Comparison of ENCODE assay signal across 11 cellular contexts in the genomic region with DNA sequence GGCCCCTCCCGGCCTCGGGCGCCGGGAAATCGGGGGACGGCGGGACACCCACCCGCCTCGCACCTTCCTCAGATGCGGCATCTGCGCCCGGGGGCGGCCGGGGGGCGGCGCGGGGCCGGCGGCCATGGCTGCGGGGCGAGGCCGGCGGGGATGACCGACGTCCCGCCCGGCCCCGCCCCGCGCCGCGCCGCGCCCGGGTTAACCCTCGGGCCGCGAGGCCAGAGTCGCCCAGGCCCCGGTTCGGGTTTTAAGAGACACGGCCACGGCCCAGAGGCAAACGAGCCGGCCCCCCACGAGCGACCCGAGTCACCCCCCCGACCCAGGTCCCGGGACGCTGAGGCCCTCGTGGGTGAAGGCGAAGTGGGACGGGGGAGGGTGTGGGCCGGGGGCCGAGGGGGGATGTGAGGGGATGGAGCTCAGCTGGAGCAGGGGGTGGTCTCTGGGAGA. TPM values are rescaled to one million over a fixed set of nuclear protein-coding genes. Genes with fewer than 3 reads are reported as not detected.
A peak's percentile ranks its signal among the peaks of the same experiment; 100 is the strongest.
DNase-seq lines count a peak whose midpoint lies in the region; ATAC-seq, FAIRE-seq and TF ChIP-seq lines count a peak whose summit lies in the region.
"Had no signal": no experiment of that assay in that cellular context is flagged by ENCODE, and none has a peak within 500 bp of the region (broad histone marks: within the 10 kb centered on the region; RNA-seq: fewer than 3 reads in every experiment).

A gene (minus strand): TSS at position 159 of the 447 bp plus-strand sequence. CDS start 33 bp downstream, at position 126.

- TF ChIP-seq CTCF in HepG2 (CRISPR knock-in tag; IDR thresholded peaks at IDR 0.05) (no peak), right lobe of liver (IDR thresholded peaks at IDR 0.05) (no peak), H1 (IDR thresholded peaks at IDR 0.05; ENCODE audit: control extremely low read depth in 1 of 3, insufficient read depth in 1 of 3, low read depth in 1 of 3, low read length in 3 of 3) (no peak)

- no peak within 1 kb of the TSS for H3K56ac ChIP-seq in H1 (replicated peaks; ENCODE audit: insufficient read length, low read depth, low read length)

- H3K4me3 ChIP-seq in HepG2 (replicated peaks in 1 of 3; ENCODE audit: insufficient read depth in 1 of 3, low read depth in 2 of 3, low read length in 3 of 3) (peak within 1 kb of the TSS in 2 of 3 experiments; percentile 42 to 59; a peak in 3 of 6 replicates), right lobe of liver (peak within 1 kb of the TSS in 1 of 3 donors; percentile 26), H1 (ENCODE audit: extremely low read depth in 1 of 4, insufficient read depth in 2 of 4, low read depth in 3 of 4, low read length in 4 of 4) (peak within 1 kb of the TSS; percentile 30 to 65 (median 49)), mucosa of rectum (ENCODE audit: low read length in 2 of 2) (peak within 1 kb of the TSS; percentile 44 to 51)

- H3K27me3 ChIP-seq in HepG2 (ENCODE audit: control insufficient read depth in 1 of 2, insufficient read depth in 2 of 2, low read length in 2 of 2) (peaks cover 12 to 70% of the 10 kb centered on the region in 2 experiments), right lobe of liver (peaks cover 0 to 14% of the 10 kb centered on the region in 2 donors), H1 (replicated peaks in 1 of 4; ENCODE audit: control insufficient read depth in 3 of 4, extremely low read depth in 1 of 4, insufficient read depth in 3 of 4, low read length in 3 of 4) (peaks cover 13 to 42% (median 36%) of the 10 kb centered on the region in 4 experiments), mucosa of rectum (ENCODE audit: control insufficient read depth in 2 of 2, insufficient read depth in 2 of 2, low read length in 2 of 2) (peaks cover 8% of the 10 kb centered on the region in 2 donors)

- CTCF ChIA-PET in HepG2 (lab: Yijun Ruan, JAX; ENCODE audit: low intra/inter-chr PET ratio, low total read pairs), result no interaction called here
- CTCF ChIA-PET in H1 (lab: Charles Lee; ENCODE audit: partially characterized antibody), result no interaction called here

- no peak within 1 kb of the TSS for H3K4ac ChIP-seq in H1 (replicated peaks; ENCODE audit: insufficient read length, low read depth, low read length)

- no peak for TF ChIP-seq EP300 in HepG2 (IDR thresholded peaks at IDR 0.05; ENCODE audit: low read depth in 2 of 2, low read length in 2 of 2)
- no peak for TF ChIP-seq EP300 in HepG2 (CRISPR knock-in tag; IDR thresholded peaks at IDR 0.05; ENCODE audit: borderline replicate concordance)
- no peak for TF ChIP-seq EP300 in H1 (IDR thresholded peaks at IDR 0.05; ENCODE audit: borderline replicate concordance in 1 of 2, low read depth in 2 of 2, low read length in 2 of 2)

- no peak within 1 kb of the TSS for H4K91ac ChIP-seq in H1 (replicated peaks; ENCODE audit: insufficient read length, low read length)

- H2AFZ ChIP-seq in HepG2 (ENCODE audit: low read length) (no peak within 1 kb of the TSS), H1 (ENCODE audit: low read length) (peak within 1 kb of the TSS; percentile 20; the same call in 1 of the 2 replicates)

- H2BK12ac ChIP-seq in H1 (ENCODE audit: low read depth, low read length), result no peak within 1 kb of the TSS

- H3K9ac ChIP-seq in HepG2 (ENCODE audit: insufficient read depth, low read depth, low read length), result no peak within 1 kb of the TSS
- no peak within 1 kb of the TSS for H3K9ac ChIP-seq in H1 (replicated peaks in 1 of 4; ENCODE audit: extremely low read depth in 1 of 4, low read depth in 3 of 4, low read length in 3 of 4)
- H3K9ac ChIP-seq in mucosa of rectum (ENCODE audit: low read depth in 1 of 2, low read length in 2 of 2), result peak within 1 kb of the TSS in 1 of 2 donors; percentile 51

- no peak for FAIRE-seq in HepG2 (lab: Jason Lieb, UNC)
- no peak for FAIRE-seq in H1 (lab: Jason Lieb, UNC)

- H2AK5ac ChIP-seq in H1 (ENCODE audit: low read depth, low read length), result no peak within 1 kb of the TSS

- H2BK5ac ChIP-seq in H1 (ENCODE audit: low read depth, low read length), result no peak within 1 kb of the TSS

- POLR2A ChIA-PET in HepG2 (lab: Yijun Ruan, JAX) (interaction anchor here (0.6 kb wide), 1 partner anchor 77 kb away, joined by 3 read pairs; a partner anchor contains a TSS), H1 (lab: Charles Lee; ENCODE audit: partially characterized antibody) (interaction anchor here (0.6 to 2.7 kb wide), 3 partner anchors 9 to 24 kb away, joined by 3 to 6 read pairs (median 4); no protein-coding TSS in a partner anchor)

- no peak within 1 kb of the TSS for H4K5ac ChIP-seq in H1 (ENCODE audit: insufficient read length, low read depth, low read length)

- H3K9me3 ChIP-seq in HepG2 (ENCODE audit: low read length), result no peaks in the 10 kb centered on the region
- no peaks in the 10 kb centered on the region for H3K9me3 ChIP-seq in right lobe of liver
- H3K9me3 ChIP-seq in H1 (ENCODE audit: insufficient read depth in 2 of 2, low read depth in 1 of 2, low read length in 1 of 2), result no peaks in the 10 kb centered on the region
- no peaks in the 10 kb centered on the region for H3K9me3 ChIP-seq in mucosa of rectum (ENCODE audit: control insufficient read depth in 2 of 2, low read length in 2 of 2)

- H3K4me1 ChIP-seq in HepG2 (ENCODE audit: insufficient read depth, low read length) (peaks cover 24% of the 10 kb centered on the region), right lobe of liver (peaks cover 0 to 5% (median 0%) of the 10 kb centered on the region in 4 donors), H1 (replicated peaks in 1 of 4; ENCODE audit: control insufficient read depth in 3 of 4, insufficient read depth in 4 of 4, low read length in 3 of 4) (peaks cover 0 to 6% (median 4%) of the 10 kb centered on the region in 4 experiments; a peak in 5 of 7 replicates), mucosa of rectum (ENCODE audit: control insufficient read depth in 2 of 2, insufficient read depth in 2 of 2, low read length in 2 of 2) (peaks cover 10 to 12% of the 10 kb centered on the region in 2 donors)

- 6% methylated on average over 39 of the region's 56 CpGs for WGBS in HepG2 (ENCODE audit: low lambda C conversion rate)
- 12% methylated on average over 11 of the region's 56 CpGs for WGBS in right lobe of liver (ENCODE audit: insufficient coverage, low coverage, low lambda C conversion rate, missing lambda C conversion rate)
- WGBS in H1 (ENCODE audit: extremely low coverage in 1 of 2, insufficient coverage in 1 of 2, insufficient read length in 1 of 2, insufficient replicate concordance in 2 of 2, low coverage in 1 of 2, low lambda C conversion rate in 2 of 2, missing lambda C conversion rate in 1 of 2), 2 experiments, result 60% methylated on average over 1 of the region's 56 CpGs; no CpG with 5 or more reads in 1 of the 2 experiments

- in situ Hi-C loops in HepG2 (cut with HindIII; ENCODE audit: extremely low pct_ligation_motif_present, low pct_unique_long_range_greater_than_20kb), result no loop called here

- H3K4me2 ChIP-seq in HepG2 (ENCODE audit: low read depth, low read length) (peak within 1 kb of the TSS; percentile 55), H1 (ENCODE audit: insufficient read depth in 1 of 2, low read depth in 2 of 2, low read length in 2 of 2) (peak within 1 kb of the TSS; percentile 85 to 100)

- ATAC-seq in HepG2 (no peak), right lobe of liver (no peak)
- ATAC-seq in activated CD4-positive, CD25-positive, alpha-beta regulatory T cell treated with anti-CD3 and anti-CD28 coated beads, Interleukin-2, amount 50 U/mL, for 24 hours, result no peak

- no peak within 1 kb of the TSS for H2BK120ac ChIP-seq in H1 (replicated peaks; ENCODE audit: low read depth, low read length)

- peaks cover 10% of the 10 kb centered on the region; the same call in 1 of the 2 replicates for H3K23me2 ChIP-seq in H1 (ENCODE audit: low read depth, low read length)

- intact Hi-C loops in HepG2 (cut with micrococcal nuclease; ENCODE audit: unreplicated experiment) (no loop called here), right lobe of liver (cut with DNase I) (no loop called here)

- no peak within 1 kb of the TSS; the same call in 1 of the 2 replicates for H3K18ac ChIP-seq in H1 (ENCODE audit: extremely low read depth, low read length)

- DNase-seq in HepG2 (ENCODE audit: low spot score), result no peak
- no peak for DNase-seq in right lobe of liver
- DNase-seq in H1 (ENCODE audit: low read depth in 1 of 2, low spot score in 2 of 2), result no peak
- no peak for DNase-seq in GM19238 (ENCODE audit: insufficient read length, low spot score)
- DNase-seq in SKM-1 treated with dmso at 0.1 percent for 144 hours (lab: John Stamatoyannopoulos, UW; ENCODE audit: unreplicated experiment), result no peak
- DNase-seq in NOMO-1 treated with DMSO at 0.1 percent for 48 hours (lab: John Stamatoyannopoulos, UW; ENCODE audit: unreplicated experiment), result no peak
- DNase-seq: activated effector memory CD4-positive, alpha-beta T cell treated with Interleukin-2 at 50 U/mL for 16 hours; DND-41; NCI-H2107 had no signal

- H3K23ac ChIP-seq in H1 (ENCODE audit: insufficient read length), result no peak within 1 kb of the TSS

- TF ChIP-seq POLR2A in HepG2 (IDR thresholded peaks at IDR 0.05; ENCODE audit: insufficient read depth in 1 of 2, low read depth in 2 of 2, low read length in 2 of 2) (no peak), right lobe of liver (IDR thresholded peaks at IDR 0.05) (no peak), H1 (IDR thresholded peaks at IDR 0.05; ENCODE audit: control extremely low read depth in 1 of 2, low read depth in 2 of 2, low read length in 2 of 2) (no peak)

- H3K27ac ChIP-seq in HepG2 (ENCODE audit: extremely low read length, insufficient read depth, low read length), result no peak within 1 kb of the TSS
- no peak within 1 kb of the TSS for H3K27ac ChIP-seq in right lobe of liver
- no peak within 1 kb of the TSS for H3K27ac ChIP-seq in H1 (ENCODE audit: low read depth, low read length)
- no peak within 1 kb of the TSS for H3K27ac ChIP-seq in mucosa of rectum (ENCODE audit: low read depth in 2 of 2, low read length in 2 of 2)

- no peaks in the 10 kb centered on the region for H3K79me1 ChIP-seq in H1 (ENCODE audit: low read depth, low read length)

- no peak within 1 kb of the TSS for H2BK20ac ChIP-seq in H1 (ENCODE audit: low read length)

- H4K8ac ChIP-seq in H1 (ENCODE audit: extremely low read depth, insufficient read depth, low read length), result peak within 1 kb of the TSS; percentile 85

- H3K79me2 ChIP-seq in HepG2 (ENCODE audit: insufficient read depth, low read length) (no peaks in the 10 kb centered on the region), H1 (ENCODE audit: control insufficient read depth in 1 of 2, insufficient read depth in 2 of 2, low read length in 2 of 2) (no peaks in the 10 kb centered on the region)

- no peaks in the 10 kb centered on the region for H4K20me1 ChIP-seq in HepG2 (ENCODE audit: insufficient read depth, low read length)
- peaks cover 0 to 3% of the 10 kb centered on the region in 2 experiments for H4K20me1 ChIP-seq in H1 (replicated peaks in 1 of 2; ENCODE audit: control insufficient read depth in 1 of 2, insufficient read depth in 2 of 2, low read length in 2 of 2)

- no peak within 1 kb of the TSS for H3K14ac ChIP-seq in H1 (ENCODE audit: insufficient read length)

- H2BK15ac ChIP-seq in H1 (ENCODE audit: low read length), result no peak within 1 kb of the TSS

- no peaks in the 10 kb centered on the region for H3K36me3 ChIP-seq in HepG2 (replicated peaks in 1 of 2; ENCODE audit: control insufficient read depth in 1 of 2, insufficient read depth in 2 of 2, low read length in 2 of 2)
- H3K36me3 ChIP-seq in right lobe of liver, result no peaks in the 10 kb centered on the region
- no peaks in the 10 kb centered on the region for H3K36me3 ChIP-seq in H1 (ENCODE audit: control insufficient read depth in 2 of 4, insufficient read depth in 4 of 4, low read length in 3 of 4)
- no peaks in the 10 kb centered on the region for H3K36me3 ChIP-seq in mucosa of rectum (ENCODE audit: control insufficient read depth in 2 of 2, insufficient read depth in 2 of 2, low read length in 2 of 2)

- BruUV-seq in HepG2 (replicated peaks; lab: Mats Ljungman, UMichigan), result no TSS peak

- no peak for TF ChIP-seq RAD21 in HepG2 (CRISPR knock-in tag; IDR thresholded peaks at IDR 0.05)
- TF ChIP-seq RAD21 in H1 (IDR thresholded peaks at IDR 0.05 in 1 of 2, conservative IDR thresholded peaks at IDR 0.05 in 1 of 2; ENCODE audit: low read depth in 2 of 2, low read length in 2 of 2), result no peak

RNA-seq across cellular contexts. Expression of the gene that starts here (rescaled TPM):
- not detected in 2 replicates for total RNA-seq in HepG2 (2016; rRNA removed; fragmentation: Illumina TruSeq; extraction: Trizol)
- not detected in 2 replicates for total RNA-seq in HepG2 (2016; cell fraction: cytosol; rRNA removed; fragmentation: Illumina TruSeq; extraction: Trizol; ENCODE audit: low read depth)
- total RNA-seq in HepG2 (2016; cell fraction: insoluble cytoplasmic fraction; rRNA removed; fragmentation: Illumina TruSeq; extraction: Trizol), result not detected in 2 replicates
- total RNA-seq in HepG2 (2016; cell fraction: membrane; rRNA removed; fragmentation: Illumina TruSeq; extraction: Trizol), result not detected in 2 replicates
- total RNA-seq in HepG2 (2016; cell fraction: nucleus; rRNA removed; fragmentation: Illumina TruSeq; extraction: Trizol), result not detected in 2 replicates
- 0.11 and 0.24 TPM in 2 replicates for polyA plus RNA-seq in HepG2 (2011; rRNA removed)
- polyA plus RNA-seq in HepG2 (2011; cell fraction: cytosol; rRNA removed), result 0.03 TPM in 2 replicates
- 3.2 and 3.4 TPM in 2 replicates for polyA plus RNA-seq in HepG2 (2011; cell fraction: nucleus; rRNA removed)
- 0.09 TPM in 2 replicates for polyA plus RNA-seq in HepG2 (2012)
- polyA plus RNA-seq in HepG2 (2016; cell fraction: cytosol; fragmentation: Illumina TruSeq; extraction: Trizol; ENCODE audit: low read depth), result not detected in 2 replicates
- polyA plus RNA-seq in HepG2 (2016; cell fraction: insoluble cytoplasmic fraction; fragmentation: Illumina TruSeq; extraction: Trizol; ENCODE audit: low read depth), result not detected in 2 replicates
- polyA plus RNA-seq in HepG2 (2016; cell fraction: membrane; fragmentation: Illumina TruSeq; extraction: Trizol; ENCODE audit: low read depth), result not detected in 2 replicates
- polyA plus RNA-seq in HepG2 (2016; cell fraction: nucleus; fragmentation: Illumina TruSeq; extraction: Trizol; ENCODE audit: insufficient read depth, low read depth), result not detected in 2 replicates
- not detected in 2 replicates for polyA minus RNA-seq in HepG2 (2011; rRNA and poly(A)+ RNA removed; ENCODE audit: low replicate concordance)
- polyA minus RNA-seq in HepG2 (2011; cell fraction: cytosol; rRNA and poly(A)+ RNA removed), result not detected in 2 replicates
- 0.25 and 0.26 TPM in 2 replicates for polyA minus RNA-seq in HepG2 (2011; cell fraction: nucleus; rRNA and poly(A)+ RNA removed)
- 1 to 10 TPM in 1 of 6 experiments, under 1 TPM in 5; 0.37 to 1.3 (median 0.80) TPM for total RNA-seq in right lobe of liver
- total RNA-seq in H1 (2021; fragmentation: NEBNext Ultra II Directional; extraction: Animal tissue kit (Norgen Biotek cat#: 25700)), result 0.84 and 1.1 TPM in 2 replicates
- 1.2 and 2.0 TPM in 2 replicates for polyA plus RNA-seq in H1 (2011; rRNA removed)
- 1.2 TPM for polyA plus RNA-seq in H1 (2011; cell fraction: cytosol; rRNA removed)
- 10.5 TPM for polyA plus RNA-seq in H1 (2011; cell fraction: nucleus; rRNA removed)
- 1.0 to 2.7 TPM (median 1.8 TPM) in 4 replicates for polyA plus RNA-seq in H1 (2012, experiment 1 of 2)
- polyA plus RNA-seq in H1 (2012, experiment 2 of 2), result 0.59 TPM
- 0.87 TPM for polyA plus RNA-seq in H1 (2013, experiment 1 of 2)
- 1.0 TPM for polyA plus RNA-seq in H1 (2013, experiment 2 of 2)
- 0.19 and 0.49 TPM in 2 replicates for polyA minus RNA-seq in H1 (2011; rRNA and poly(A)+ RNA removed)
- polyA minus RNA-seq in H1 (2011; cell fraction: cytosol; rRNA and poly(A)+ RNA removed), result not detected
- 1.8 TPM for polyA minus RNA-seq in H1 (2011; cell fraction: nucleus; rRNA and poly(A)+ RNA removed)
